In the genomic region with DNA sequence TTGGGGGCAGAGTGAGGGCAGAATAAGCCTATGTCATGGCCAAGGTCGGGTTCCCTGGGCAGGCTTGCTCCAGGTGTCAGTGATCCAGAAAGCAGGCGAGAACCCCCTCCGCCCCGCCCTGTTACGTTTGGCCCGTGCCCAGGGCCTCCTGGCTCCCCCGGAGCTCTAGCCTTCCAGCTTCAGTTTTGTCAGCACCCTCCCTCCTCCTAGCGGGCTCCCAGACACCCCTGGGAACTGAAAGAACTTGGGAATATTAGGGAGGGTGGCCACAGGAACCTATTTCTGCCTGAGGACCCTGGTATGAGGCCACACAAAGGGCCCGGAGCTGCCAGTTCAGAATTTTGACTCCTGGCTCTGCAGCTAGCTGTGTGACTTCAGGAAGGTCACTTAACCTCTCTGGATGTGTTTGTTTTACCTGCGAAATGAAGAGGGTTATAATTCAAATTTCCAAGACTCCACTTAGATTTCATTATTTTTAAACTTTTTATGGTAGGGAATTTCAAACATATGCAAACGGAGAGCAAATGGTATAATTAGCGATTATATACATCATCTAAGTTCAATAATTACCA, we compare ENCODE assay signal across 1 cellular context.
TF ChIP-seq lines count a peak whose summit lies in the region.

No MANE protein-coding gene starts in this region.

TF ChIP-seq in K562, 482 proteins besides CTCF, POLR2A, EP300 and RAD21:
- TF ChIP-seq CBX1 (IDR thresholded peaks at IDR 0.05; ENCODE audit: low read depth) (no peak), ILK (tag; IDR thresholded peaks at IDR 0.05; ENCODE audit: borderline replicate concordance, low read depth) (no peak), CREM (IDR thresholded peaks at IDR 0.05; ENCODE audit: low read depth) (no peak), RFX1 (IDR thresholded peaks at IDR 0.05) (no peak), KAT2B (IDR thresholded peaks at IDR 0.05; ENCODE audit: low read depth, low read length) (no peak), ZNF561 (CRISPR knock-in tag; conservative IDR thresholded peaks at IDR 0.05) (no peak), TEAD2 (tag; IDR thresholded peaks at IDR 0.05) (no peak), DACH1 (IDR thresholded peaks at IDR 0.05; ENCODE audit: partially characterized antibody) (no peak), ZFP36 (IDR thresholded peaks at IDR 0.05; ENCODE audit: low read depth, low read length, partially characterized antibody) (peak; percentile 50), ZNF75A (CRISPR knock-in tag; IDR thresholded peaks at IDR 0.05) (no peak), RBM25 (IDR thresholded peaks at IDR 0.05; ENCODE audit: low read depth, low read length, severe bottlenecking) (peak; percentile 25), ZFP1 (CRISPR knock-in tag; IDR thresholded peaks at IDR 0.05) (no peak)
- TF ChIP-seq, protein P1, sequence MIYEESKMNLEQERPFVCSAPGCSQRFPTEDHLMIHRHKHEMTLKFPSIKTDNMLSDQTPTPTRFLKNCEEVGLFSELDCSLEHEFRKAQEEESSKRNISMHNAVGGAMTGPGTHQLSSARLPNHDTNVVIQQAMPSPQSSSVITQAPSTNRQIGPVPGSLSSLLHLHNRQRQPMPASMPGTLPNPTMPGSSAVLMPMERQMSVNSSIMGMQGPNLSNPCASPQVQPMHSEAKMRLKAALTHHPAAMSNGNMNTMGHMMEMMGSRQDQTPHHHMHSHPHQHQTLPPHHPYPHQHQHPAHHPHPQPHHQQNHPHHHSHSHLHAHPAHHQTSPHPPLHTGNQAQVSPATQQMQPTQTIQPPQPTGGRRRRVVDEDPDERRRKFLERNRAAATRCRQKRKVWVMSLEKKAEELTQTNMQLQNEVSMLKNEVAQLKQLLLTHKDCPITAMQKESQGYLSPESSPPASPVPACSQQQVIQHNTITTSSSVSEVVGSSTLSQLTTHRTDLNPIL (CRISPR knock-in tag; IDR thresholded peaks at IDR 0.05): no peak
- TF ChIP-seq, protein P2, sequence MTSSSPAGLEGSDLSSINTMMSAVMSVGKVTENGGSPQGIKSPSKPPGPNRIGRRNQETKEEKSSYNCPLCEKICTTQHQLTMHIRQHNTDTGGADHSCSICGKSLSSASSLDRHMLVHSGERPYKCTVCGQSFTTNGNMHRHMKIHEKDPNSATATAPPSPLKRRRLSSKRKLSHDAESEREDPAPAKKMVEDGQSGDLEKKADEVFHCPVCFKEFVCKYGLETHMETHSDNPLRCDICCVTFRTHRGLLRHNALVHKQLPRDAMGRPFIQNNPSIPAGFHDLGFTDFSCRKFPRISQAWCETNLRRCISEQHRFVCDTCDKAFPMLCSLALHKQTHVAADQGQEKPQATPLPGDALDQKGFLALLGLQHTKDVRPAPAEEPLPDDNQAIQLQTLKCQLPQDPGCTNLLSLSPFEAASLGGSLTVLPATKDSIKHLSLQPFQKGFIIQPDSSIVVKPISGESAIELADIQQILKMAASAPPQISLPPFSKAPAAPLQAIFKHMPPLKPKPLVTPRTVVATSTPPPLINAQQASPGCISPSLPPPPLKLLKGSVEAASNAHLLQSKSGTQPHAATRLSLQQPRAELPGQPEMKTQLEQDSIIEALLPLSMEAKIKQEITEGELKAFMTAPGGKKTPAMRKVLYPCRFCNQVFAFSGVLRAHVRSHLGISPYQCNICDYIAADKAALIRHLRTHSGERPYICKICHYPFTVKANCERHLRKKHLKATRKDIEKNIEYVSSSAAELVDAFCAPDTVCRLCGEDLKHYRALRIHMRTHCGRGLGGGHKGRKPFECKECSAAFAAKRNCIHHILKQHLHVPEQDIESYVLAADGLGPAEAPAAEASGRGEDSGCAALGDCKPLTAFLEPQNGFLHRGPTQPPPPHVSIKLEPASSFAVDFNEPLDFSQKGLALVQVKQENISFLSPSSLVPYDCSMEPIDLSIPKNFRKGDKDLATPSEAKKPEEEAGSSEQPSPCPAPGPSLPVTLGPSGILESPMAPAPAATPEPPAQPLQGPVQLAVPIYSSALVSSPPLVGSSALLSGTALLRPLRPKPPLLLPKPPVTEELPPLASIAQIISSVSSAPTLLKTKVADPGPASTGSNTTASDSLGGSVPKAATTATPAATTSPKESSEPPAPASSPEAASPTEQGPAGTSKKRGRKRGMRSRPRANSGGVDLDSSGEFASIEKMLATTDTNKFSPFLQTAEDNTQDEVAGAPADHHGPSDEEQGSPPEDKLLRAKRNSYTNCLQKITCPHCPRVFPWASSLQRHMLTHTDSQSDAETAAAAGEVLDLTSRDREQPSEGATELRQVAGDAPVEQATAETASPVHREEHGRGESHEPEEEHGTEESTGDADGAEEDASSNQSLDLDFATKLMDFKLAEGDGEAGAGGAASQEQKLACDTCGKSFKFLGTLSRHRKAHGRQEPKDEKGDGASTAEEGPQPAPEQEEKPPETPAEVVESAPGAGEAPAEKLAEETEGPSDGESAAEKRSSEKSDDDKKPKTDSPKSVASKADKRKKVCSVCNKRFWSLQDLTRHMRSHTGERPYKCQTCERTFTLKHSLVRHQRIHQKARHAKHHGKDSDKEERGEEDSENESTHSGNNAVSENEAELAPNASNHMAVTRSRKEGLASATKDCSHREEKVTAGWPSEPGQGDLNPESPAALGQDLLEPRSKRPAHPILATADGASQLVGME (CRISPR knock-in tag; IDR thresholded peaks at IDR 0.05): no peak
